ENCODE assay signal across 8 cellular contexts in genomic region chr19:55632463-55632834, GRCh38. TPM values are rescaled to one million over a fixed set of nuclear protein-coding genes. Genes with fewer than 3 reads are reported as not detected.
DNase-seq lines count a peak whose midpoint lies in the region; ATAC-seq and TF ChIP-seq lines count a peak whose summit lies in the region.

No MANE protein-coding gene starts in this region.

- no peak for ATAC-seq in GM21619 (IDR thresholded peaks at IDR 0.05; ENCODE audit: unreplicated experiment)

- H3K4me3 ChIP-seq in GM12864 (ENCODE audit: low read depth, low read length): no peak overlapping the region

- peak; percentile 96 for DNase-seq in GM12864 (ENCODE audit: low read depth)
- DNase-seq in NCI-H1417 treated with DMSO at 0.1 percent for 48 hours (lab: John Stamatoyannopoulos, UW): peak; percentile 45
- peak; percentile 38 for DNase-seq in SKM-1 treated with dmso at 0.1 percent for 144 hours (lab: John Stamatoyannopoulos, UW; ENCODE audit: unreplicated experiment)
- DNase-seq in activated naive CD4-positive, alpha-beta T cell treated with anti-CD3 and anti-CD28 coated beads, Interleukin-2, amount 50 U/mL, for 16 hours: peak; percentile 84
- peak; percentile 89 for DNase-seq in glomerular endothelial cell (ENCODE audit: extremely low read depth, low read depth, low spot score)
- peak; percentile 97 for DNase-seq in pons (ENCODE audit: low spot score)
- DNase-seq in ureter (ENCODE audit: low spot score): peak; percentile 93

- peak; percentile 81 for TF ChIP-seq CTCF in GM12864 (IDR thresholded peaks at IDR 0.05; ENCODE audit: low read depth, low read length, missing control alignments)

RNA-seq across cellular contexts. Expression of gene ZNF784, which starts 8.1 kb away (rescaled TPM):
- total RNA-seq in glomerular endothelial cell (2.0 and 3.9 TPM in 2 replicates), ureter (9.5 TPM)

RNA-seq across cellular contexts. Expression of gene ZNF580, which starts 8.4 kb away (rescaled TPM):
- 18.3 and 28.9 TPM in 2 replicates for total RNA-seq in glomerular endothelial cell
- 56.5 TPM for total RNA-seq in ureter

RNA-seq across cellular contexts. Expression of gene ZNF581, which starts 11.0 kb away (rescaled TPM):
- total RNA-seq in glomerular endothelial cell: 22.8 and 39.4 TPM in 2 replicates
- total RNA-seq in ureter: 22.7 TPM

RNA-seq across cellular contexts. Expression of gene CCDC106, which starts 15.6 kb away (rescaled TPM):
- total RNA-seq in glomerular endothelial cell (24.0 and 28.7 TPM in 2 replicates), ureter (12.3 TPM)

RNA-seq across cellular contexts. Expression of gene U2AF2, which starts 22.4 kb away (rescaled TPM):
- 111 and 150 TPM in 2 replicates for total RNA-seq in glomerular endothelial cell
- 195 TPM for total RNA-seq in ureter

Comparison
In these comparisons a context has a peak if more than half of its experiments do, and no peak if none do; other contexts are left out.
1. DNase-seq: peak in every context shown above with its lines; median percentile 97 in pons; 96 in GM12864; 93 in ureter; 89 in glomerular endothelial cell; 84 in activated naive CD4-positive, alpha-beta T cell treated with anti-CD3 and anti-CD28 coated beads, Interleukin-2, amount 50 U/mL, for 16 hours; 45 in NCI-H1417 treated with DMSO at 0.1 percent for 48 hours; 38 in SKM-1 treated with dmso at 0.1 percent for 144 hours.